ENCODE assay signal across 16 cellular contexts in genomic region chr7:15577600-15577999, GRCh38. TPM values are rescaled to one million over a fixed set of nuclear protein-coding genes. Genes with fewer than 3 reads are reported as not detected.
DNase-seq lines count a peak whose midpoint lies in the region; ATAC-seq and TF ChIP-seq lines count a peak whose summit lies in the region.
"Had no signal": no experiment of that assay in that cellular context is flagged by ENCODE, and none has a peak within 500 bp of the region (broad histone marks: within the 10 kb centered on the region; RNA-seq: fewer than 3 reads in every experiment).

No MANE protein-coding gene starts in this region.

- TF ChIP-seq CTCF in right lobe of liver (IDR thresholded peaks at IDR 0.05) (no peak), right atrium auricular region (IDR thresholded peaks at IDR 0.05) (no peak)

- H3K27me3 ChIP-seq in right lobe of liver (no peaks in the 10 kb centered on the region), right atrium auricular region (no peaks in the 10 kb centered on the region)

- H3K4me3 ChIP-seq in right lobe of liver, result no peak overlapping the region
- no peak overlapping the region for H3K4me3 ChIP-seq in right atrium auricular region
- H3K4me3 ChIP-seq: GM23248 had no signal

- peak in 3 of 4 donors; percentile 45 to 68 (median 60) for ATAC-seq in right lobe of liver

- intact Hi-C loops in right lobe of liver (cut with DNase I) (no loop called here), posterior cingulate gyrus (cut with DNase I) (no loop called here)

- TF ChIP-seq POLR2A in right lobe of liver (IDR thresholded peaks at IDR 0.05), result no peak

- peak; percentile 40 for DNase-seq in NCI-H2171 treated with DMSO at 0.1 percent for 48 hours (lab: John Stamatoyannopoulos, UW)
- DNase-seq in NCI-H2171 (lab: John Stamatoyannopoulos, UW), result no peak
- peak; percentile 40 for DNase-seq in NCI-H748 (lab: John Stamatoyannopoulos, UW; ENCODE audit: unreplicated experiment)
- DNase-seq in right lobe of liver, result no peak
- DNase-seq in right atrium auricular region (ENCODE audit: low spot score), result no peak
- no peak for DNase-seq in posterior cingulate gyrus
- DNase-seq: 8988T; C1 segment of cervical spinal cord; CD4-positive, alpha-beta memory T cell; COR-L47; DMS53; DND-41; GM23248; H7; HCEC 1CT had no signal

- H3K9me3 ChIP-seq in right lobe of liver, result no peaks in the 10 kb centered on the region
- H3K9me3 ChIP-seq in right atrium auricular region, result no peaks in the 10 kb centered on the region

- H3K36me3 ChIP-seq in right lobe of liver (no peaks in the 10 kb centered on the region), right atrium auricular region (no peaks in the 10 kb centered on the region)

- H3K27ac ChIP-seq in right lobe of liver, result peak overlapping the region in 1 of 3 donors; percentile 1
- H3K27ac ChIP-seq in right atrium auricular region, result no peak overlapping the region
- H3K27ac ChIP-seq: GM23248 had no signal

- H3K4me1 ChIP-seq in right lobe of liver (peaks cover 0 to 35% (median 16%) of the 10 kb centered on the region in 4 donors), right atrium auricular region (peaks cover 0 to 9% of the 10 kb centered on the region in 2 donors)

- WGBS in right lobe of liver (ENCODE audit: insufficient coverage, low coverage, low lambda C conversion rate, missing lambda C conversion rate), result 100% methylated on average over 2 of the region's 2 CpGs

RNA-seq across cellular contexts. Expression of gene AGMO, which starts 15.8 kb away (rescaled TPM):
- total RNA-seq in right lobe of liver (10 to 100 TPM; 20.8 to 58.9 (median 33.7) TPM), right atrium auricular region (under 1 TPM in 1 of 2 donors, not detected in 1; 0.48 TPM)
- total RNA-seq: A673; CD4-positive, alpha-beta memory T cell; GM23248 had no signal

Comparison
In these comparisons a context has a peak if more than half of its experiments do, and no peak if none do; other contexts are left out.
1. DNase-seq: peak in NCI-H2171 treated with DMSO at 0.1 percent for 48 hours (single experiment) and NCI-H748 (single experiment); none in NCI-H2171 (single experiment), right lobe of liver (0 of 3), right atrium auricular region (single experiment) and posterior cingulate gyrus (0 of 10).
2. RNA of gene AGMO, which starts 15.8 kb away (total RNA-seq): 20.8 to 58.9 TPM in right lobe of liver; 0.48 TPM in right atrium auricular region; every median in the first group is over 10 times any median in the second.